ENCODE assay signal across 28 cellular contexts in genomic region chr3:171778493-171778892, GRCh38. TPM values are rescaled to one million over a fixed set of nuclear protein-coding genes. Genes with fewer than 3 reads are reported as not detected.
DNase-seq lines count a peak whose midpoint lies in the region; ATAC-seq and TF ChIP-seq lines count a peak whose summit lies in the region.
"Had no signal": no experiment of that assay in that cellular context is flagged by ENCODE, and none has a peak within 500 bp of the region (broad histone marks: within the 10 kb centered on the region; RNA-seq: fewer than 3 reads in every experiment).

No MANE protein-coding gene starts in this region.

- H3K4me1 ChIP-seq in neutrophil (ENCODE audit: control insufficient read depth in 1 of 2, insufficient read depth in 1 of 2, low read depth in 1 of 2, low read length in 1 of 2): peaks cover 68 to 78% of the 10 kb centered on the region in 2 experiments
- peaks cover 8% of the 10 kb centered on the region for H3K4me1 ChIP-seq in mucosa of descending colon (ENCODE audit: low read depth)
- H3K4me1 ChIP-seq: neural progenitor cell, testis had no signal

- intact Hi-C loops in mucosa of descending colon (cut with DNase I, micrococcal nuclease): loop anchor here in 1 of 2 donors (5.0 kb wide), 1 partner anchor 141 kb away; no protein-coding TSS in a partner anchor

- H3K27ac ChIP-seq in cingulate gyrus (ENCODE audit: low read depth, low read length) (peak overlapping the region; percentile 75), neutrophil (peak overlapping the region; percentile 85)
- H3K27ac ChIP-seq: C4-2B, KMS-11, neural progenitor cell, testis, VCaP had no signal

- TF ChIP-seq CTCF in GM10266 (IDR thresholded peaks at IDR 0.05; ENCODE audit: control insufficient read depth, insufficient read depth, low read depth, missing control alignments): peak; percentile 16
- TF ChIP-seq CTCF in neutrophil (IDR thresholded peaks at IDR 0.05): no peak
- no peak for TF ChIP-seq CTCF in mucosa of descending colon (IDR thresholded peaks at IDR 0.05)

- H3K27me3 ChIP-seq in neutrophil: no peaks in the 10 kb centered on the region
- H3K27me3 ChIP-seq: neural progenitor cell, testis had no signal

- DNase-seq in GM10266 (ENCODE audit: extremely low spot score): no peak
- DNase-seq in mucosa of descending colon: no peak
- DNase-seq: activated CD4-positive, alpha-beta T cell treated with anti-CD3 and anti-CD28 coated beads for 48 hours; activated CD8-positive, alpha-beta memory T cell treated with anti-CD3 and anti-CD28 coated beads for 24 hours; activated gamma-delta T cell treated with Interleukin-2 at 50 U/mL for 16 hours; activated T-cell treated with anti-CD3 and anti-CD28 coated beads, Interleukin-2, amount 50 U/mL, for 1 hour; Calu3; cerebellar nuclear complex; DMS79 treated with DMSO at 0.1 percent for 48 hours; effector CD4-positive, alpha-beta T cell; kidney glomerular epithelial cell; mammary epithelial cell; NCI-H146; NCI-H446 treated with DMSO at 0.1 percent for 48 hours; NCI-H82; stimulated activated CD4-positive, alpha-beta T cell treated with anti-CD3 and anti-CD28 coated beads, Interleukin-15, amount 100 ng/mL, for 24 hours; stimulated activated naive B cell treated with anti-CD40 and anti-IgM and Interleukin-4, amounts not matched to agents 10 μg/mL and 1 μg/mL and 100 μg/mL, for 72 hours; testis had no signal

- ATAC-seq in HG03432 (IDR thresholded peaks at IDR 0.05; ENCODE audit: unreplicated experiment): peak; percentile 55
- ATAC-seq in HG03457 (IDR thresholded peaks at IDR 0.05; ENCODE audit: unreplicated experiment): no peak
- ATAC-seq in GM18907 (IDR thresholded peaks at IDR 0.05; ENCODE audit: unreplicated experiment): no peak
- no peak for ATAC-seq in mucosa of descending colon
- ATAC-seq in HG03045 (IDR thresholded peaks at IDR 0.05; ENCODE audit: unreplicated experiment): no peak
- ATAC-seq: stimulated activated naive B cell treated with anti-CD40 and anti-IgM and Interleukin-4, amounts not matched to agents 10 μg/mL and 1 μg/mL and 100 μg/mL, for 72 hours had no signal

- H3K36me3 ChIP-seq in neutrophil (no peaks in the 10 kb centered on the region), mucosa of descending colon (ENCODE audit: low read depth) (no peaks in the 10 kb centered on the region)
- H3K36me3 ChIP-seq: neural progenitor cell had no signal

- H3K4me3 ChIP-seq in neutrophil (ENCODE audit: low read depth in 1 of 2, low read length in 1 of 2) (no peak overlapping the region), mucosa of descending colon (no peak overlapping the region)
- H3K4me3 ChIP-seq: neural progenitor cell, testis had no signal

- H3K9me3 ChIP-seq in neutrophil (no peaks in the 10 kb centered on the region), mucosa of descending colon (no peaks in the 10 kb centered on the region)
- H3K9me3 ChIP-seq: testis had no signal

RNA-seq across cellular contexts. Expression of gene PLD1, which starts 31.8 kb away (rescaled TPM):
- 100 to 1,000 TPM in 1 of 3 donors, 10 to 100 TPM in 2; 46.6 to 105 (median 65.1) TPM for total RNA-seq in mucosa of descending colon
